Comparison of ENCODE assay signal across 23 cellular contexts in genomic region chr2:206316141-206316540, GRCh38.
"Had no signal": no experiment of that assay in that cellular context is flagged by ENCODE, and none has a peak within 500 bp of the region (broad histone marks: within the 10 kb centered on the region; RNA-seq: fewer than 3 reads in every experiment).

No MANE protein-coding gene starts in this region.

- H3K27me3 Mint-ChIP-seq: dendritic cell treated with granulocyte-macrophage colony-stimulating factor and Interleukin-4, amounts not matched to agents 40 ng/mL and 50 ng/mL, for 4 days; effector memory CD8-positive, alpha-beta T cell had no signal

- H3K4me1 Mint-ChIP-seq: endodermal cell, mesothelial cell of epicardium, naive B cell had no signal

- H3K4me3 Mint-ChIP-seq: dendritic cell treated with granulocyte-macrophage colony-stimulating factor and Interleukin-4, amounts not matched to agents 40 ng/mL and 50 ng/mL, for 4 days; effector memory CD8-positive, alpha-beta T cell; endodermal cell; mesothelial cell of epicardium; naive B cell had no signal

- H3K4me3 ChIP-seq: colonic mucosa, esophagus squamous epithelium, gastrocnemius medialis, heart right ventricle, left lung, lower lobe of right lung, mucosa of descending colon had no signal

- DNase-seq: colonic mucosa; cortex of kidney; effector CD8-positive, alpha-beta T cell; effector memory CD8-positive, alpha-beta T cell; endodermal cell; erythroblast; esophagus squamous epithelium; foreskin fibroblast; foreskin melanocyte; gastrocnemius medialis; glutamatergic neuron; head of caudate nucleus; heart right ventricle; hippocampal formation; left cardiac atrium; left lung; left ventricle myocardium superior; lower lobe of right lung; mesenchymal stem cell; mucosa of descending colon; naive B cell had no signal

- H3K27ac Mint-ChIP-seq: dendritic cell treated with granulocyte-macrophage colony-stimulating factor and Interleukin-4, amounts not matched to agents 40 ng/mL and 50 ng/mL, for 4 days; effector memory CD8-positive, alpha-beta T cell; endodermal cell; mesothelial cell of epicardium had no signal
